In the genomic region with DNA sequence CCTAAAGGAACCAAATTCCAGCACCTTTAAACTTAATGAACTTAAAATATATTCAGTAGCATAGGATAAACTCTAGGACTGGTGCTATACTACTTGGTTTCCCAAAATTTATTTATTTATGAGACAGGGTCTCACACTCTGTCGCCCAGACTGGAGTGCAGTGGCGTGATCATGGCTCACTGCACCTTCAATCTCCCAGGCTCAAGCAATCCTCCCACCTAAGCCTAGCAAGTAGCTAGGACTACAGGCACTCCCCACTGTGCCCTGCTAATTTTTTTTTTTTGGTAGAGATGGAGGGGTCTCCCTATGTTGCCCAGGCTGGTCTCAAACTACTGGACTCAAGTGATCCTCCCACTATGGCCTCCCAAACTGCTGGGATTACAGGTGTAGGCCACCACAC, we compare ENCODE assay signal across 15 cellular contexts.
"Had no signal": no experiment of that assay in that cellular context is flagged by ENCODE, and none has a peak within 500 bp of the region (broad histone marks: within the 10 kb centered on the region; RNA-seq: fewer than 3 reads in every experiment).

No MANE protein-coding gene starts in this region.

- H3K27ac Mint-ChIP-seq: activated naive CD8-positive, alpha-beta T cell treated with anti-CD3 and anti-CD28 coated beads, Interleukin-2, amount 10 ng/mL, durations not matched to agents 7 days and 5 days had no signal

- H3K79me2 ChIP-seq: parathyroid adenoma had no signal

- H3K4me1 ChIP-seq: parathyroid adenoma had no signal

- H3K4me3 ChIP-seq: heart right ventricle, left lung, suprapubic skin, upper lobe of right lung had no signal

- H3K27me3 ChIP-seq: heart right ventricle, left lung, suprapubic skin, upper lobe of right lung had no signal

- H3K27me3 Mint-ChIP-seq: activated CD4-positive, alpha-beta T cell treated with anti-CD3 and anti-CD28 coated beads for 36 hours; activated naive CD8-positive, alpha-beta T cell treated with anti-CD3 and anti-CD28 coated beads, Interleukin-2, amount 10 ng/mL, durations not matched to agents 7 days and 5 days had no signal

- H3K9me3 Mint-ChIP-seq: activated naive CD8-positive, alpha-beta T cell treated with anti-CD3 and anti-CD28 coated beads, Interleukin-2, amount 10 ng/mL, durations not matched to agents 7 days and 5 days had no signal

- H3K4me3 Mint-ChIP-seq: activated CD4-positive, alpha-beta T cell treated with anti-CD3 and anti-CD28 coated beads for 36 hours; activated naive CD8-positive, alpha-beta T cell treated with anti-CD3 and anti-CD28 coated beads, Interleukin-2, amount 10 ng/mL, durations not matched to agents 7 days and 5 days had no signal

- H3K9ac ChIP-seq: parathyroid adenoma had no signal

- DNase-seq: activated CD4-positive, alpha-beta T cell treated with anti-CD3 and anti-CD28 coated beads for 36 hours; activated effector memory CD4-positive, alpha-beta T cell treated with Interleukin-2 at 50 U/mL for 16 hours; activated naive CD8-positive, alpha-beta T cell treated with anti-CD3 and anti-CD28 coated beads, Interleukin-2, amount 10 ng/mL, durations not matched to agents 7 days and 5 days; aorta; left lung; mesenchymal stem cell; retina; small intestine; stimulated activated naive CD4-positive, alpha-beta T cell; T1000; upper lobe of right lung; WERI-Rb-1 had no signal

- H3K9me3 ChIP-seq: heart right ventricle, left lung, suprapubic skin, upper lobe of right lung had no signal

- H3K27ac ChIP-seq: left lung, parathyroid adenoma, upper lobe of right lung, WERI-Rb-1 had no signal

- ATAC-seq: activated CD4-positive, alpha-beta T cell treated with anti-CD3 and anti-CD28 coated beads for 36 hours had no signal

- H2AFZ ChIP-seq: parathyroid adenoma had no signal
